ENCODE assay signal across 8 cellular contexts in the genomic region with DNA sequence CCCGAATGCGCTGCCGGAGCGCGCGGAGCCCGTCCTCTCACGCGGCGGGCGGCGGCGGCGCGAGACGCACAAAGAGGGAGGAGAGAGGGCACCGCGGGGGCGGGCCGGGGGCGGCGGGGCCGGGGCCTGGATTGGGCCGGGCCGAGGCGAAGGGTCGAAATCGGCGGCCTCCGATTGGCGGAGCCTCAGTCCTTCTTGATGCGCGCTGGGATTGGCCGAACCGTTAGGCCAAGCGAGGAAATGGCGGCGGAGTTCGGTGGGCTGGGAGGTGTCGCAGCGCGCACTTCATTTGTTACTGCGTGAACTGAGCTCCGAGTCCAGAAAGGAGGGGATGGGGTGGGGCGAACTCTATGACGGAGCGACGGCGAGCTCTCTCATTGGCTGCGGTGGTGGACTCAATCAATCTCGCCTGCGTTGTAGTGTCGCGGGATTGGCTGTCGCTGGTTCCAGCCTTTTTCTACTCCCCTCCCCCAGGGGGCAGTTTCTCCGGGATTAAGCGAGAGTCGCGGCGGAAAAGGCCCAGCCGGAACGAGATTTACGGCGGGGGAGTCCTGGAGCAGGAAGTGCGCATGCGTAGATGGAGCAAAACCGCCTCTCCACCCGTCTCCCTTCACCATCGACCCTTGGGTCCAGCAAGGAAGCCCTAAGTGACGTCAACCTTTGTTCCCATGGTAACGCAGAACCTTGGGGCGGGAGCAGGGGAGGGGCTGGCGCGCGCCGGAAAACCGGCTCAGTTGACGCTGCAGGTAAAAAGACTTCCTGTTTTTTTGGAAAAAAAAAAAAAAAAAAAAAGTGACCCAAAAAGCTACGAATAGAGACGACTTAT. TPM values are rescaled to one million over a fixed set of nuclear protein-coding genes. Genes with fewer than 3 reads are reported as not detected.
DNase-seq lines count a peak whose midpoint lies in the region; ATAC-seq, FAIRE-seq and TF ChIP-seq lines count a peak whose summit lies in the region.

A gene with protein sequence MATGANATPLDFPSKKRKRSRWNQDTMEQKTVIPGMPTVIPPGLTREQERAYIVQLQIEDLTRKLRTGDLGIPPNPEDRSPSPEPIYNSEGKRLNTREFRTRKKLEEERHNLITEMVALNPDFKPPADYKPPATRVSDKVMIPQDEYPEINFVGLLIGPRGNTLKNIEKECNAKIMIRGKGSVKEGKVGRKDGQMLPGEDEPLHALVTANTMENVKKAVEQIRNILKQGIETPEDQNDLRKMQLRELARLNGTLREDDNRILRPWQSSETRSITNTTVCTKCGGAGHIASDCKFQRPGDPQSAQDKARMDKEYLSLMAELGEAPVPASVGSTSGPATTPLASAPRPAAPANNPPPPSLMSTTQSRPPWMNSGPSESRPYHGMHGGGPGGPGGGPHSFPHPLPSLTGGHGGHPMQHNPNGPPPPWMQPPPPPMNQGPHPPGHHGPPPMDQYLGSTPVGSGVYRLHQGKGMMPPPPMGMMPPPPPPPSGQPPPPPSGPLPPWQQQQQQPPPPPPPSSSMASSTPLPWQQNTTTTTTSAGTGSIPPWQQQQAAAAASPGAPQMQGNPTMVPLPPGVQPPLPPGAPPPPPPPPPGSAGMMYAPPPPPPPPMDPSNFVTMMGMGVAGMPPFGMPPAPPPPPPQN (minus strand): TSS at position 70 of the 826 bp plus-strand sequence. CDS start 150 bp downstream, outside the sequence.

- FAIRE-seq in pancreas (lab: Jason Lieb, UNC): peak; percentile 98

- peaks cover 19% of the 10 kb centered on the region for H3K4me1 ChIP-seq in adipocyte (ENCODE audit: control insufficient read depth, insufficient read depth, low read length)
- H3K4me1 ChIP-seq in pancreas: peaks cover 0 to 26% (median 25%) of the 10 kb centered on the region in 3 donors
- H3K4me1 ChIP-seq in tibial artery: peaks cover 0 to 43% (median 26%) of the 10 kb centered on the region in 4 donors

- H3K4me3 ChIP-seq in GM12865 (ENCODE audit: low read depth, low read length) (peak within 1 kb of the TSS; percentile 95), adipocyte (ENCODE audit: low read length) (peak within 1 kb of the TSS; percentile 84), pancreas (peak within 1 kb of the TSS; percentile 89 to 99 (median 98)), tibial artery (peak within 1 kb of the TSS; percentile 95 to 99)

- intact Hi-C loops in Right ventricle myocardium superior (cut with DNase I) (no loop called here), pancreas (cut with DNase I) (no loop called here), tibial artery (cut with DNase I; ENCODE audit: low total_unique reads) (no loop called here)

- H3K36me3 ChIP-seq in adipocyte (ENCODE audit: control insufficient read depth, insufficient read depth, low read length, severe bottlenecking) (peaks cover 30% of the 10 kb centered on the region), pancreas (peaks cover 0 to 29% (median 17%) of the 10 kb centered on the region in 3 donors), tibial artery (peaks cover 28 to 36% (median 30%) of the 10 kb centered on the region in 3 donors)

- H3K27ac ChIP-seq in pancreas: peak within 1 kb of the TSS; percentile 98 to 100 (median 99)
- H3K27ac ChIP-seq in tibial artery: peak within 1 kb of the TSS; percentile 99

- DNase-seq in GM12865 (ENCODE audit: low read depth): peak; percentile 100
- peak; percentile 99 to 100 (median 100) for DNase-seq in NCI-H1417 (lab: John Stamatoyannopoulos, UW)
- DNase-seq in SW 1271 (lab: John Stamatoyannopoulos, UW): peak; percentile 99 to 100
- DNase-seq in adipocyte (ENCODE audit: low read depth): peak; percentile 100
- DNase-seq in Right ventricle myocardium superior: peak; percentile 98
- peak; percentile 93 to 100 (median 99) for DNase-seq in pancreas
- DNase-seq in tibial artery: peak; percentile 99 to 100

- H3K9ac ChIP-seq in adipocyte (ENCODE audit: low read length): peak within 1 kb of the TSS; percentile 89

- ATAC-seq in HG02759 (IDR thresholded peaks at IDR 0.05; ENCODE audit: unreplicated experiment): peak; percentile 83
- peak; percentile 95 for ATAC-seq in Right ventricle myocardium superior (ENCODE audit: poor library complexity)
- peak; percentile 83 to 94 (median 88) for ATAC-seq in pancreas

- H3K9me3 ChIP-seq in adipocyte (ENCODE audit: control insufficient read depth, low read length) (no peaks in the 10 kb centered on the region), pancreas (no peaks in the 10 kb centered on the region), tibial artery (no peaks in the 10 kb centered on the region)

- H3K27me3 ChIP-seq in adipocyte (replicated peaks; ENCODE audit: control insufficient read depth, insufficient read depth, low read length) (no peaks in the 10 kb centered on the region), pancreas (no peaks in the 10 kb centered on the region), tibial artery (no peaks in the 10 kb centered on the region)

- TF ChIP-seq CTCF in GM12865 (IDR thresholded peaks at IDR 0.05; ENCODE audit: insufficient read depth, low read depth, low read length, missing control alignments) (no peak), pancreas (IDR thresholded peaks at IDR 0.05) (no peak), tibial artery (IDR thresholded peaks at IDR 0.05) (peak in 1 of 2 experiments; percentile 5)

- WGBS in pancreas, 2 donors: 0 to 1% methylated on average over 61 to 80 of the region's 80 CpGs

RNA-seq across cellular contexts. Expression of the gene that starts here (rescaled TPM):
- total RNA-seq in Right ventricle myocardium superior: 182 TPM
- total RNA-seq in pancreas: 100 to 1,000 TPM in 5 of 6 donors, 10 to 100 TPM in 1; 99.8 to 153 (median 124) TPM
- 100 to 1,000 TPM; 140 to 181 TPM for polyA plus RNA-seq in pancreas

Comparison
In these comparisons a context has a peak if more than half of its experiments do, and no peak if none do; other contexts are left out.
1. Peak in every context shown above with its lines: DNase-seq, ATAC-seq, H3K4me3 ChIP-seq and H3K27ac ChIP-seq.